In the genomic region with DNA sequence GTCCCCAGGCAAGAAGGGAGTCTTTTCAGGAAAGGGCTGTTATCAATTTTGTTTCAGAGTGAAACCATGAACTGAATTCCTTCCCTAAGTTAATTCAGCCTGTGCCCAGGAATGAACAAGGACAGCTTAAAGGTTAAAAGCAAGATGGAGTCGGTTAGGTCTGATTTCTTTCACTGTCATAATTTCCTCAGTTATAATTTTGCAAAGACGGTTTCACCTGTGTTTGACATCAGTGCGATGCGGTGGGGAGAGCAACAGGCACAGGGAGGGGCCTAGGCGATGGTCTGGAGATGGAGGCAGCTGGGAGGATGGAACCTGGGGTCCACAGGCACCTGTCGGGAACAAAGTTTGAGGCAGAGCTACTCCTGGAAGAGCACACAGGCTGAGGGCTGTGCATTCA, we compare ENCODE assay signal across 10 cellular contexts. TPM values are rescaled to one million over a fixed set of nuclear protein-coding genes. Genes with fewer than 3 reads are reported as not detected.
A peak's percentile ranks its signal among the peaks of the same experiment; 100 is the strongest.
DNase-seq lines count a peak whose midpoint lies in the region; ATAC-seq and TF ChIP-seq lines count a peak whose summit lies in the region.
"Had no signal": no experiment of that assay in that cellular context is flagged by ENCODE, and none has a peak within 500 bp of the region (broad histone marks: within the 10 kb centered on the region; RNA-seq: fewer than 3 reads in every experiment).

No MANE protein-coding gene starts in this region.

- DNase-seq in cardiac muscle cell (ENCODE audit: low read depth in 1 of 2, low spot score in 1 of 2) (no peak), left cardiac atrium (no peak), astrocyte of the spinal cord (ENCODE audit: low read depth, low spot score) (no peak), lung (ENCODE audit: low spot score) (no peak), upper lobe of right lung (no peak), DMS 273 (lab: John Stamatoyannopoulos, UW; ENCODE audit: unreplicated experiment) (no peak), SHP77 (lab: John Stamatoyannopoulos, UW) (no peak)
- DNase-seq: kidney glomerular epithelial cell, thyroid gland had no signal

- intact Hi-C loops in left cardiac atrium (cut with DNase I): no loop called here
- intact Hi-C loops in upper lobe of right lung (cut with DNase I): no loop called here

- H3K36me3 ChIP-seq in cardiac muscle cell (no peaks in the 10 kb centered on the region), lung (ENCODE audit: control insufficient read depth in 2 of 2, insufficient read depth in 2 of 2, low read length in 2 of 2) (peaks cover 0 to 7% of the 10 kb centered on the region in 2 donors), upper lobe of right lung (no peaks in the 10 kb centered on the region)
- H3K36me3 ChIP-seq: thyroid gland had no signal

- ATAC-seq in left cardiac atrium (no peak), lung (ENCODE audit: insufficient read depth, low FRiP score) (no peak), upper lobe of right lung (no peak), GM18873 (IDR thresholded peaks at IDR 0.05; ENCODE audit: low FRiP score, unreplicated experiment) (no peak)

- in situ Hi-C loops in astrocyte of the spinal cord (cut with HindIII; ENCODE audit: low sequenced_read_pairs): no loop called here

- H3K4me1 ChIP-seq in cardiac muscle cell (ENCODE audit: low read depth) (peaks cover 12% of the 10 kb centered on the region), lung (ENCODE audit: control insufficient read depth in 2 of 2, insufficient read depth in 2 of 2, low read length in 2 of 2) (peaks cover 2 to 4% of the 10 kb centered on the region in 2 donors), upper lobe of right lung (peaks cover 7% of the 10 kb centered on the region)

- TF ChIP-seq CTCF in cardiac muscle cell (IDR thresholded peaks at IDR 0.05; ENCODE audit: low read depth, low read length) (no peak), astrocyte of the spinal cord (IDR thresholded peaks at IDR 0.05; ENCODE audit: low read depth, low read length) (no peak), lung (IDR thresholded peaks at IDR 0.05; ENCODE audit: control extremely low read depth, extremely low read depth) (no peak), upper lobe of right lung (IDR thresholded peaks at IDR 0.05) (no peak)

- H3K9me3 ChIP-seq in cardiac muscle cell (ENCODE audit: low read depth) (no peaks in the 10 kb centered on the region), lung (ENCODE audit: control insufficient read depth in 2 of 2, insufficient read depth in 1 of 2, low read length in 1 of 2) (peaks cover 0 to 6% of the 10 kb centered on the region in 2 donors), upper lobe of right lung (no peaks in the 10 kb centered on the region)
- H3K9me3 ChIP-seq: thyroid gland had no signal

- H3K27me3 ChIP-seq in cardiac muscle cell (no peaks in the 10 kb centered on the region), lung (ENCODE audit: control insufficient read depth, insufficient read depth) (no peaks in the 10 kb centered on the region), upper lobe of right lung (no peaks in the 10 kb centered on the region)
- H3K27me3 ChIP-seq: thyroid gland had no signal

- H3K27ac ChIP-seq in cardiac muscle cell: peak overlapping the region; percentile 93
- H3K27ac ChIP-seq in lung (ENCODE audit: low read depth in 1 of 2, low read length in 1 of 2): no peak overlapping the region
- H3K27ac ChIP-seq in upper lobe of right lung: no peak overlapping the region

- H3K4me3 ChIP-seq in cardiac muscle cell: peak overlapping the region; percentile 71
- peak overlapping the region; percentile 92 for H3K4me3 ChIP-seq in astrocyte of the spinal cord (ENCODE audit: low read depth, low read length)
- peak overlapping the region; percentile 86 for H3K4me3 ChIP-seq in lung
- peak overlapping the region; percentile 78 for H3K4me3 ChIP-seq in upper lobe of right lung

- WGBS in lung, 2 donors: 78 to 92% methylated on average over 6 of the region's 6 CpGs

RNA-seq across cellular contexts. Expression of a gene that starts 5.9 kb away (rescaled TPM):
- total RNA-seq in cardiac muscle cell (3.8 and 6.6 TPM in 2 replicates), left cardiac atrium (1 to 10 TPM; 3.3 to 4.6 TPM), lung (10 to 100 TPM; 15.1 to 44.1 TPM), upper lobe of right lung (10.9 TPM)
- polyA plus RNA-seq in cardiac muscle cell (10.5 and 13.4 TPM in 2 replicates), lung (1 to 10 TPM; 5.9 to 7.2 TPM)

RNA-seq across cellular contexts. Expression of a gene that starts 9.5 kb away (rescaled TPM):
- 8.5 and 12.9 TPM in 2 replicates for total RNA-seq in cardiac muscle cell
- polyA plus RNA-seq in cardiac muscle cell: 2.8 and 3.1 TPM in 2 replicates
- 1 to 10 TPM; 5.9 to 8.7 TPM for total RNA-seq in left cardiac atrium
- 10 to 100 TPM; 15.5 to 31.7 TPM for total RNA-seq in lung
- 1 to 10 TPM; 4.0 to 7.3 TPM for polyA plus RNA-seq in lung
- 12.2 TPM for total RNA-seq in upper lobe of right lung

RNA-seq across cellular contexts. Expression of a gene that starts 29.1 kb away (rescaled TPM):
- total RNA-seq in cardiac muscle cell (14.0 and 17.2 TPM in 2 replicates), left cardiac atrium (10 to 100 TPM; 18.6 to 20.9 TPM), lung (10 to 100 TPM; 20.0 to 44.4 TPM), upper lobe of right lung (27.3 TPM)
- polyA plus RNA-seq in cardiac muscle cell (12.6 and 22.6 TPM in 2 replicates), lung (10 to 100 TPM in 1 of 2 donors, 1 to 10 TPM in 1; 6.7 to 11.6 TPM)

RNA-seq across cellular contexts. Expression of a gene that starts 51.1 kb away (rescaled TPM):
- 15.0 and 17.1 TPM in 2 replicates for total RNA-seq in cardiac muscle cell
- polyA plus RNA-seq in cardiac muscle cell: 8.4 and 10.0 TPM in 2 replicates
- total RNA-seq in left cardiac atrium: 1 to 10 TPM; 9.3 to 9.5 TPM
- 10 to 100 TPM; 14.8 to 48.1 TPM for total RNA-seq in lung
- 1 to 10 TPM; 4.8 to 7.4 TPM for polyA plus RNA-seq in lung
- total RNA-seq in upper lobe of right lung: 18.5 TPM
